31 cellular contexts compared by ENCODE assay signal in genomic region chr12:96752211-96752610, GRCh38.
"Had no signal": no experiment of that assay in that cellular context is flagged by ENCODE, and none has a peak within 500 bp of the region (broad histone marks: within the 10 kb centered on the region; RNA-seq: fewer than 3 reads in every experiment).

No MANE protein-coding gene starts in this region.

- DNase-seq: activated B cell treated with CpG ODN at 0.5 μM for 24 hours; activated CD4-positive, alpha-beta T cell treated with anti-CD3 and anti-CD28 coated beads for 48 hours; activated CD4-positive, alpha-beta T cell treated with anti-CD3 and anti-CD28 coated beads, Interleukin-2, amount 50 U/mL, for 1 hour; activated CD4-positive, alpha-beta T cell treated with anti-CD3 and anti-CD28 coated beads, Interleukin-2, amount 50 U/mL, for 48 hours; activated CD8-positive, alpha-beta memory T cell treated with anti-CD3 and anti-CD28 coated beads for 24 hours; activated CD8-positive, alpha-beta T cell treated with anti-CD3 and anti-CD28 coated beads for 36 hours; activated effector memory CD4-positive, alpha-beta T cell treated with Interleukin-2 at 50 U/mL for 16 hours; activated gamma-delta T cell treated with Interleukin-2 at 50 U/mL for 16 hours; activated naive CD4-positive, alpha-beta T cell treated with anti-CD3 and anti-CD28 coated beads, Interleukin-2, amount 50 U/mL, for 16 hours; activated naive CD4-positive, alpha-beta T cell treated with Interleukin-2 at 50 U/mL for 16 hours; activated T-cell treated with anti-CD3 and anti-CD28 coated beads, Interleukin-2, amount 50 U/mL, for 4 hours; amniotic stem cell; anterior cingulate cortex; dorsolateral prefrontal cortex; effector memory CD4-positive, alpha-beta T cell; endodermal cell; erythroblast; foreskin melanocyte; head of caudate nucleus; T-helper 1 cell; T-helper 17 cell; T1000; WERI-Rb-1 had no signal

- H3K4me3 ChIP-seq: coronary artery, dorsolateral prefrontal cortex, esophagus muscularis mucosa had no signal

- H3K4me3 Mint-ChIP-seq: activated B cell treated with CpG ODN at 0.5 μM for 24 hours; activated CD8-positive, alpha-beta T cell treated with anti-CD3 and anti-CD28 coated beads for 36 hours; activated naive CD8-positive, alpha-beta T cell; activated T-cell treated with anti-CD3 and anti-CD28 coated beads, Interleukin-2, amount 50 U/mL, for 4 hours; activated T-helper 17 cell treated with anti-CD3 and anti-CD28 coated beads, Interleukin-2, amount 50 U/mL, for 72 hours; central memory CD8-positive, alpha-beta T cell; dendritic cell treated with granulocyte-macrophage colony-stimulating factor and Interleukin-4, amounts not matched to agents 40 ng/mL and 50 ng/mL, for 4 days; endodermal cell; T-helper 17 cell; T-helper 2 cell treated with Interferon-gamma antibody and Interleukin-4, amounts not matched to agents 5 μg/mL and 100 μg/mL, for 36 hours had no signal

- H3K9me3 Mint-ChIP-seq: activated B cell treated with CpG ODN at 0.5 μM for 24 hours; activated CD8-positive, alpha-beta T cell treated with anti-CD3 and anti-CD28 coated beads for 36 hours; activated T-cell treated with anti-CD3 and anti-CD28 coated beads, Interleukin-2, amount 50 U/mL, for 4 hours; central memory CD8-positive, alpha-beta T cell; dendritic cell treated with granulocyte-macrophage colony-stimulating factor and Interleukin-4, amounts not matched to agents 40 ng/mL and 50 ng/mL, for 4 days; endodermal cell; T-helper 2 cell treated with Interferon-gamma antibody and Interleukin-4, amounts not matched to agents 5 μg/mL and 100 μg/mL, for 36 hours had no signal

- ATAC-seq: activated CD4-positive, CD25-positive, alpha-beta regulatory T cell treated with anti-CD3 and anti-CD28 coated beads, Interleukin-2, amount 50 U/mL, for 24 hours; activated CD8-positive, alpha-beta T cell treated with anti-CD3 and anti-CD28 coated beads for 36 hours; activated T-cell treated with anti-CD3 and anti-CD28 coated beads, Interleukin-2, amount 50 U/mL, for 4 hours; activated T-helper 17 cell treated with anti-CD3 and anti-CD28 coated beads, Interleukin-2, amount 50 U/mL, for 72 hours; T-helper 17 cell had no signal

- H3K4me1 Mint-ChIP-seq: activated B cell treated with CpG ODN at 0.5 μM for 24 hours; activated T-helper 17 cell treated with anti-CD3 and anti-CD28 coated beads, Interleukin-2, amount 50 U/mL, for 72 hours; central memory CD8-positive, alpha-beta T cell; endodermal cell; T-helper 17 cell had no signal

- H3K27ac Mint-ChIP-seq: activated B cell treated with CpG ODN at 0.5 μM for 24 hours; activated CD8-positive, alpha-beta T cell treated with anti-CD3 and anti-CD28 coated beads for 36 hours; activated naive CD8-positive, alpha-beta T cell; activated T-helper 17 cell treated with anti-CD3 and anti-CD28 coated beads, Interleukin-2, amount 50 U/mL, for 72 hours; dendritic cell treated with granulocyte-macrophage colony-stimulating factor and Interleukin-4, amounts not matched to agents 40 ng/mL and 50 ng/mL, for 4 days; endodermal cell; T-helper 17 cell; T-helper 2 cell treated with Interferon-gamma antibody and Interleukin-4, amounts not matched to agents 5 μg/mL and 100 μg/mL, for 36 hours had no signal

- H3K4me1 ChIP-seq: esophagus muscularis mucosa had no signal

- H3K9me3 ChIP-seq: esophagus muscularis mucosa had no signal

- H3K36me3 ChIP-seq: WERI-Rb-1 had no signal

- H3K27ac ChIP-seq: coronary artery, dorsolateral prefrontal cortex, esophagus muscularis mucosa, WERI-Rb-1 had no signal

- H3K27me3 Mint-ChIP-seq: activated naive CD8-positive, alpha-beta T cell; dendritic cell treated with granulocyte-macrophage colony-stimulating factor and Interleukin-4, amounts not matched to agents 40 ng/mL and 50 ng/mL, for 4 days had no signal

- H3K36me3 Mint-ChIP-seq: activated naive CD8-positive, alpha-beta T cell had no signal

- H3K27me3 ChIP-seq: dorsolateral prefrontal cortex, esophagus muscularis mucosa had no signal
